Comparison of ENCODE assay signal across 1 cellular context in the genomic region with DNA sequence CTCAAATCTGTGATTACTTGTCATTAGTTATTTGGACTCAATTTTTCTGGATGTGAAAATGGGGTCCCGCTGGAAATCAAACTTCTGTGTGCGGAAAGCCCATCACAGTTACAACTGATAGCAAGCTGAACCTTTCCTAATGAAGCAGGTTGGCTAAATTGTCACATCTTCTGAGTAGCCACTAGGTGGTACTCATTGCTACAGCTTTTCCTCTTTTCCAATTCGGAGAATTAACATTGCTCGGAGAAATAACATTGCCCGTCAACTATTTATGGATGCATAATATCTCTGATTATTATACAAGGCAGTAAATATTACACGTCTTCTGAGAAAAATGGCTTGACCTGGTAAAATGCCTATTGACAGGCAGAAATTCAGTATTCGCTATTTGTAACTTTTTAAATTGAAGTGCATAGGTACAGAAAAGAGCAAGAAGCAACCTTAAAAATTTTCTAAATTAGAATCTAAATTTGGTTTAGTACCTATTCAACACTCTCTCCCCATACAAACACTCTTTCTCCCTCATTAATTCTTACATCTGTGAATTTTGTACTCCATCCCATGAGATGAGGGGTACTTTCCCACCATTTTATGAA.
TF ChIP-seq lines count a peak whose summit lies in the region.

No MANE protein-coding gene starts in this region.

TF ChIP-seq in WTC11, 78 proteins besides CTCF, POLR2A, EP300 and RAD21 (continued from another document):
- TF ChIP-seq, protein P1, sequence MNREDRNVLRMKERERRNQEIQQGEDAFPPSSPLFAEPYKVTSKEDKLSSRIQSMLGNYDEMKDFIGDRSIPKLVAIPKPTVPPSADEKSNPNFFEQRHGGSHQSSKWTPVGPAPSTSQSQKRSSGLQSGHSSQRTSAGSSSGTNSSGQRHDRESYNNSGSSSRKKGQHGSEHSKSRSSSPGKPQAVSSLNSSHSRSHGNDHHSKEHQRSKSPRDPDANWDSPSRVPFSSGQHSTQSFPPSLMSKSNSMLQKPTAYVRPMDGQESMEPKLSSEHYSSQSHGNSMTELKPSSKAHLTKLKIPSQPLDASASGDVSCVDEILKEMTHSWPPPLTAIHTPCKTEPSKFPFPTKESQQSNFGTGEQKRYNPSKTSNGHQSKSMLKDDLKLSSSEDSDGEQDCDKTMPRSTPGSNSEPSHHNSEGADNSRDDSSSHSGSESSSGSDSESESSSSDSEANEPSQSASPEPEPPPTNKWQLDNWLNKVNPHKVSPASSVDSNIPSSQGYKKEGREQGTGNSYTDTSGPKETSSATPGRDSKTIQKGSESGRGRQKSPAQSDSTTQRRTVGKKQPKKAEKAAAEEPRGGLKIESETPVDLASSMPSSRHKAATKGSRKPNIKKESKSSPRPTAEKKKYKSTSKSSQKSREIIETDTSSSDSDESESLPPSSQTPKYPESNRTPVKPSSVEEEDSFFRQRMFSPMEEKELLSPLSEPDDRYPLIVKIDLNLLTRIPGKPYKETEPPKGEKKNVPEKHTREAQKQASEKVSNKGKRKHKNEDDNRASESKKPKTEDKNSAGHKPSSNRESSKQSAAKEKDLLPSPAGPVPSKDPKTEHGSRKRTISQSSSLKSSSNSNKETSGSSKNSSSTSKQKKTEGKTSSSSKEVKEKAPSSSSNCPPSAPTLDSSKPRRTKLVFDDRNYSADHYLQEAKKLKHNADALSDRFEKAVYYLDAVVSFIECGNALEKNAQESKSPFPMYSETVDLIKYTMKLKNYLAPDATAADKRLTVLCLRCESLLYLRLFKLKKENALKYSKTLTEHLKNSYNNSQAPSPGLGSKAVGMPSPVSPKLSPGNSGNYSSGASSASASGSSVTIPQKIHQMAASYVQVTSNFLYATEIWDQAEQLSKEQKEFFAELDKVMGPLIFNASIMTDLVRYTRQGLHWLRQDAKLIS (CRISPR knock-in tag; IDR thresholded peaks at IDR 0.05; ENCODE audit: borderline replicate concordance), result no peak
- no peak for TF ChIP-seq STAT6 (CRISPR knock-in tag; conservative IDR thresholded peaks at IDR 0.05; ENCODE audit: low read depth)
- no peak for TF ChIP-seq IRF2 (CRISPR knock-in tag; IDR thresholded peaks at IDR 0.05; ENCODE audit: borderline replicate concordance, low read depth)
- TF ChIP-seq GTF2I (CRISPR knock-in tag; conservative IDR thresholded peaks at IDR 0.05), result no peak
- TF ChIP-seq ZSCAN18 (CRISPR knock-in tag; IDR thresholded peaks at IDR 0.05), result no peak
- TF ChIP-seq ZBTB21 (CRISPR knock-in tag; IDR thresholded peaks at IDR 0.05; ENCODE audit: borderline replicate concordance), result no peak
- TF ChIP-seq RELA (CRISPR knock-in tag; IDR thresholded peaks at IDR 0.05; ENCODE audit: borderline replicate concordance), result no peak
- no peak for TF ChIP-seq NR3C1 (CRISPR knock-in tag; conservative IDR thresholded peaks at IDR 0.05; ENCODE audit: low read depth)
- no peak for TF ChIP-seq E2F4 (CRISPR knock-in tag; IDR thresholded peaks at IDR 0.05; ENCODE audit: borderline replicate concordance, low read depth)
- TF ChIP-seq PRRX2 (CRISPR knock-in tag; IDR thresholded peaks at IDR 0.05), result no peak
- TF ChIP-seq, protein P2, sequence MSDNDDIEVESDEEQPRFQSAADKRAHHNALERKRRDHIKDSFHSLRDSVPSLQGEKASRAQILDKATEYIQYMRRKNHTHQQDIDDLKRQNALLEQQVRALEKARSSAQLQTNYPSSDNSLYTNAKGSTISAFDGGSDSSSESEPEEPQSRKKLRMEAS (CRISPR knock-in tag; IDR thresholded peaks at IDR 0.05), result no peak
- TF ChIP-seq PRDM15 (CRISPR knock-in tag; IDR thresholded peaks at IDR 0.05), result no peak
- no peak for TF ChIP-seq ZNF396 (CRISPR knock-in tag; IDR thresholded peaks at IDR 0.05; ENCODE audit: borderline replicate concordance)
- TF ChIP-seq, protein P3, sequence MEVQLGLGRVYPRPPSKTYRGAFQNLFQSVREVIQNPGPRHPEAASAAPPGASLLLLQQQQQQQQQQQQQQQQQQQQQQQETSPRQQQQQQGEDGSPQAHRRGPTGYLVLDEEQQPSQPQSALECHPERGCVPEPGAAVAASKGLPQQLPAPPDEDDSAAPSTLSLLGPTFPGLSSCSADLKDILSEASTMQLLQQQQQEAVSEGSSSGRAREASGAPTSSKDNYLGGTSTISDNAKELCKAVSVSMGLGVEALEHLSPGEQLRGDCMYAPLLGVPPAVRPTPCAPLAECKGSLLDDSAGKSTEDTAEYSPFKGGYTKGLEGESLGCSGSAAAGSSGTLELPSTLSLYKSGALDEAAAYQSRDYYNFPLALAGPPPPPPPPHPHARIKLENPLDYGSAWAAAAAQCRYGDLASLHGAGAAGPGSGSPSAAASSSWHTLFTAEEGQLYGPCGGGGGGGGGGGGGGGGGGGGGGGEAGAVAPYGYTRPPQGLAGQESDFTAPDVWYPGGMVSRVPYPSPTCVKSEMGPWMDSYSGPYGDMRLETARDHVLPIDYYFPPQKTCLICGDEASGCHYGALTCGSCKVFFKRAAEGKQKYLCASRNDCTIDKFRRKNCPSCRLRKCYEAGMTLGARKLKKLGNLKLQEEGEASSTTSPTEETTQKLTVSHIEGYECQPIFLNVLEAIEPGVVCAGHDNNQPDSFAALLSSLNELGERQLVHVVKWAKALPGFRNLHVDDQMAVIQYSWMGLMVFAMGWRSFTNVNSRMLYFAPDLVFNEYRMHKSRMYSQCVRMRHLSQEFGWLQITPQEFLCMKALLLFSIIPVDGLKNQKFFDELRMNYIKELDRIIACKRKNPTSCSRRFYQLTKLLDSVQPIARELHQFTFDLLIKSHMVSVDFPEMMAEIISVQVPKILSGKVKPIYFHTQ (CRISPR knock-in tag; IDR thresholded peaks at IDR 0.05), result no peak
- TF ChIP-seq ZNF671 (CRISPR knock-in tag; IDR thresholded peaks at IDR 0.05), result no peak
- no peak for TF ChIP-seq RORB (CRISPR knock-in tag; IDR thresholded peaks at IDR 0.05)
- TF ChIP-seq ZNF138 (CRISPR knock-in tag; conservative IDR thresholded peaks at IDR 0.05), result no peak
